In the genomic region with DNA sequence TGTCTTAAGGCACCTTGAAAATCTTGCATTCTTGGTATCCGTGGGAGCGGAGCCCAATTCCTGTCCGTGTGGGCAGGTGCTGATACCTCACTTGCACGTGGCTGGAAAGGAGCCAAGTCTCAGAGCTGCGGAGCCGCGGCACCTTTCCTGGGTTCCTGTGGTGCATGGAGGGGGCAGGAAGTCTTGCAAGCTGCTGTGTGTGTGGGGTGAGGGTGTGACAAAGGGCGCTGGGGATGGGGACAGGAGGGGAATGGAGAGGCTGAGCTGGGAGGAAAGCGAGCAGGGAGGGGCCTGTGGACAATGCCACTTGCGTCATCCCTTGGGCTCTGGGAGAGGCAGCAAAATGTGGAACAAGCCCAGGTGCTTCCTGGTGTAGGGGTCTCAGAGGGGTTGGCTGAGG, we compare ENCODE assay signal across 8 cellular contexts.
DNase-seq lines count a peak whose midpoint lies in the region; ATAC-seq lines count a peak whose summit lies in the region.

No MANE protein-coding gene starts in this region.

- peak; percentile 21 for DNase-seq in activated T-helper 1 cell treated with Interleukin-2 at 50 U/mL for 16 hours (ENCODE audit: low read depth)
- DNase-seq in activated T-helper 1 cell treated with anti-CD3 and anti-CD28 coated beads, Interleukin-12 subunit alpha, Interleukin-12 subunit beta, Interleukin-2, Interleukin-4 antibody, amounts not matched to agents 30 ng/mL and 10 ng/mL and 1 ng/mL, durations not matched to agents 14 hours and 24 hours and 36 hours (ENCODE audit: low spot score): no peak
- peak; percentile 24 to 66 (median 44) for DNase-seq in T-cell
- DNase-seq in stimulated activated naive CD8-positive, alpha-beta T cell treated with anti-CD3 and anti-CD28 coated beads, Interleukin-15, amount 100 ng/mL, for 72 hours: no peak
- no peak for DNase-seq in dedifferentiated amniotic fluid mesenchymal stem cell (ENCODE audit: extremely low spot score)
- no peak for DNase-seq in AG08396 (ENCODE audit: low spot score)
- DNase-seq in GM03348 (ENCODE audit: low spot score): no peak

- H3K27me3 Mint-ChIP-seq in activated T-helper 1 cell treated with anti-CD3 and anti-CD28 coated beads, Interleukin-12 subunit alpha, Interleukin-12 subunit beta, Interleukin-2, Interleukin-4 antibody, amounts not matched to agents 30 ng/mL and 10 ng/mL and 1 ng/mL, durations not matched to agents 14 hours and 24 hours and 36 hours (ENCODE audit: insufficient read depth): peaks cover 9% of the 10 kb centered on the region
- H3K27me3 Mint-ChIP-seq in T-cell: peaks cover 12 to 13% of the 10 kb centered on the region in 2 donors
- no peaks in the 10 kb centered on the region for H3K27me3 Mint-ChIP-seq in stimulated activated naive CD8-positive, alpha-beta T cell treated with anti-CD3 and anti-CD28 coated beads, Interleukin-15, amount 100 ng/mL, for 72 hours

- ATAC-seq in T-cell (replicated peaks in 1 of 4) (peak; percentile 64 to 85 (median 78)), esophagus mucosa (peak; percentile 43)
- peak; percentile 42 for ATAC-seq in stimulated activated naive CD8-positive, alpha-beta T cell treated with anti-CD3 and anti-CD28 coated beads, Interleukin-15, amount 100 ng/mL, for 72 hours

- no peaks in the 10 kb centered on the region for H3K9me3 Mint-ChIP-seq in activated T-helper 1 cell treated with anti-CD3 and anti-CD28 coated beads, Interleukin-12 subunit alpha, Interleukin-12 subunit beta, Interleukin-2, Interleukin-4 antibody, amounts not matched to agents 30 ng/mL and 10 ng/mL and 1 ng/mL, durations not matched to agents 14 hours and 24 hours and 36 hours
- H3K9me3 Mint-ChIP-seq in T-cell: peaks cover 0 to 9% (median 7%) of the 10 kb centered on the region in 3 donors
- H3K9me3 Mint-ChIP-seq in stimulated activated naive CD8-positive, alpha-beta T cell treated with anti-CD3 and anti-CD28 coated beads, Interleukin-15, amount 100 ng/mL, for 72 hours: no peaks in the 10 kb centered on the region

- no peaks in the 10 kb centered on the region for H3K36me3 Mint-ChIP-seq in activated T-helper 1 cell treated with anti-CD3 and anti-CD28 coated beads, Interleukin-12 subunit alpha, Interleukin-12 subunit beta, Interleukin-2, Interleukin-4 antibody, amounts not matched to agents 30 ng/mL and 10 ng/mL and 1 ng/mL, durations not matched to agents 14 hours and 24 hours and 36 hours (ENCODE audit: low read depth)
- H3K36me3 Mint-ChIP-seq in T-cell: no peaks in the 10 kb centered on the region

- CTCF ChIA-PET in T-cell (lab: Charles Lee): no interaction called here

- no peak overlapping the region for H3K4me3 Mint-ChIP-seq in activated T-helper 1 cell treated with anti-CD3 and anti-CD28 coated beads, Interleukin-12 subunit alpha, Interleukin-12 subunit beta, Interleukin-2, Interleukin-4 antibody, amounts not matched to agents 30 ng/mL and 10 ng/mL and 1 ng/mL, durations not matched to agents 14 hours and 24 hours and 36 hours
- H3K4me3 Mint-ChIP-seq in T-cell: peak overlapping the region in 1 of 3 donors; percentile 39
- peak overlapping the region in 1 of 2 donors; percentile 30 for H3K4me3 Mint-ChIP-seq in stimulated activated naive CD8-positive, alpha-beta T cell treated with anti-CD3 and anti-CD28 coated beads, Interleukin-15, amount 100 ng/mL, for 72 hours

- POLR2A ChIA-PET in T-cell (lab: Charles Lee): no interaction called here

- intact Hi-C loops in activated T-helper 1 cell treated with anti-CD3 and anti-CD28 coated beads, Interleukin-12 subunit alpha, Interleukin-12 subunit beta, Interleukin-2, Interleukin-4 antibody, amounts not matched to agents 30 ng/mL and 10 ng/mL and 1 ng/mL, durations not matched to agents 14 hours and 24 hours and 36 hours (cut with micrococcal nuclease): no loop called here

- H3K4me1 Mint-ChIP-seq in activated T-helper 1 cell treated with anti-CD3 and anti-CD28 coated beads, Interleukin-12 subunit alpha, Interleukin-12 subunit beta, Interleukin-2, Interleukin-4 antibody, amounts not matched to agents 30 ng/mL and 10 ng/mL and 1 ng/mL, durations not matched to agents 14 hours and 24 hours and 36 hours (ENCODE audit: low read depth): no peaks in the 10 kb centered on the region
- H3K4me1 Mint-ChIP-seq in T-cell: peaks cover 14 to 19% (median 15%) of the 10 kb centered on the region in 3 donors
- H3K4me1 Mint-ChIP-seq in stimulated activated naive CD8-positive, alpha-beta T cell treated with anti-CD3 and anti-CD28 coated beads, Interleukin-15, amount 100 ng/mL, for 72 hours: peaks cover 16% of the 10 kb centered on the region

- H3K27ac Mint-ChIP-seq in activated T-helper 1 cell treated with anti-CD3 and anti-CD28 coated beads, Interleukin-12 subunit alpha, Interleukin-12 subunit beta, Interleukin-2, Interleukin-4 antibody, amounts not matched to agents 30 ng/mL and 10 ng/mL and 1 ng/mL, durations not matched to agents 14 hours and 24 hours and 36 hours: no peak overlapping the region
- H3K27ac Mint-ChIP-seq in T-cell: no peak overlapping the region
- H3K27ac Mint-ChIP-seq in stimulated activated naive CD8-positive, alpha-beta T cell treated with anti-CD3 and anti-CD28 coated beads, Interleukin-15, amount 100 ng/mL, for 72 hours: peak overlapping the region in 1 of 2 donors; percentile 27

Comparison
In these comparisons a context has a peak if more than half of its experiments do, and no peak if none do; other contexts are left out.
1. DNase-seq: peak in activated T-helper 1 cell treated with Interleukin-2 at 50 U/mL for 16 hours (single experiment) and T-cell (34 of 34); none in activated T-helper 1 cell treated with anti-CD3 and anti-CD28 coated beads, Interleukin-12 subunit alpha, Interleukin-12 subunit beta, Interleukin-2, Interleukin-4 antibody, amounts not matched to agents 30 ng/mL and 10 ng/mL and 1 ng/mL, durations not matched to agents 14 hours and 24 hours and 36 hours (single experiment), stimulated activated naive CD8-positive, alpha-beta T cell treated with anti-CD3 and anti-CD28 coated beads, Interleukin-15, amount 100 ng/mL, for 72 hours (0 of 2), dedifferentiated amniotic fluid mesenchymal stem cell (single experiment), AG08396 (single experiment) and GM03348 (single experiment).
2. Peak in every context shown above with its lines, with median percentiles within 50 percentile points of each other: ATAC-seq.